In the genomic region with DNA sequence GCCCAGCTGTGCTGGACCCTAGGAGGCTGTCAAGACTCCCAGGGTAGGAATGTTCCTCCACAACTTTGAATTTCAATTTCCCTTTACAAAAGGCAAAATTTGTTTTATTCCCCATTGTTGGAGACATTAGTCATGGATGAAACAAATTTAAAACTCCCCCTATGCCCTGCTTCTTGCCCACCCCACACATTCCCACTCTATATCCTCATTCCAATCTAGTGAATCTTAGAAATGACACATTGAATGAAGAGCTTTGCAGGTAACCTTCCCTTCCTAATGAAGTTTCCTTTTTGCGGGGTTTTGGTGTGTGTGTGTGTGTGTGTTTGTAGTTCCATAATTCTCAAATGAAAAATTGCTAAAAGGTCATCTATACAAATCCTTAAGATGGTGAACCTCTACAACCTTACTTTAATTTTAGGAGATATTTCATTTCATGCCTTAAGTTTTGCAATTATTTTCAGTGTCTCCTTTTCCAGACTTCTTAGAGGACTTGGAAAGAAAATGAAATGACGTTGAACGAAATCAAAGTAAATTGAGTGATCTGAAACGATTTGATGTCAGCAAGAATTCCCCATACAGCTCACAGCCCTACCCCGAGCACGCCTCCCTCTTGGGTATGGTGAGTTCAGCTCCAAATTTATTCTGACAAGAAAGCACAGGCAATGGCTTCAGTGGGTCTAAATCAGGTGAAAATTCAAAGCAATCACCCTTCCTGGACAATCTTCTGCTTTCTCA, we compare ENCODE assay signal across 1 cellular context.
TF ChIP-seq lines count a peak whose summit lies in the region.

No MANE protein-coding gene starts in this region.

TF ChIP-seq in H1, 55 proteins besides CTCF, POLR2A, EP300 and RAD21:
- TF ChIP-seq NANOG (IDR thresholded peaks at IDR 0.05; ENCODE audit: insufficient read depth, low read depth, low read length, poor library complexity, severe bottlenecking): no peak
- TF ChIP-seq PHF8 (conservative IDR thresholded peaks at IDR 0.05; ENCODE audit: low read depth, low read length): no peak
- TF ChIP-seq FOSL1 (IDR thresholded peaks at IDR 0.05; ENCODE audit: insufficient read depth, low read depth, low read length): no peak
- no peak for TF ChIP-seq HDAC2 (IDR thresholded peaks at IDR 0.05; ENCODE audit: borderline replicate concordance in 1 of 2, low read depth in 2 of 2, low read length in 2 of 2)
- no peak for TF ChIP-seq HDAC6 (IDR thresholded peaks at IDR 0.05; ENCODE audit: low read depth, low read length)
- TF ChIP-seq MAFK (IDR thresholded peaks at IDR 0.05; ENCODE audit: low read depth, low read length): no peak
- TF ChIP-seq, protein P1, sequence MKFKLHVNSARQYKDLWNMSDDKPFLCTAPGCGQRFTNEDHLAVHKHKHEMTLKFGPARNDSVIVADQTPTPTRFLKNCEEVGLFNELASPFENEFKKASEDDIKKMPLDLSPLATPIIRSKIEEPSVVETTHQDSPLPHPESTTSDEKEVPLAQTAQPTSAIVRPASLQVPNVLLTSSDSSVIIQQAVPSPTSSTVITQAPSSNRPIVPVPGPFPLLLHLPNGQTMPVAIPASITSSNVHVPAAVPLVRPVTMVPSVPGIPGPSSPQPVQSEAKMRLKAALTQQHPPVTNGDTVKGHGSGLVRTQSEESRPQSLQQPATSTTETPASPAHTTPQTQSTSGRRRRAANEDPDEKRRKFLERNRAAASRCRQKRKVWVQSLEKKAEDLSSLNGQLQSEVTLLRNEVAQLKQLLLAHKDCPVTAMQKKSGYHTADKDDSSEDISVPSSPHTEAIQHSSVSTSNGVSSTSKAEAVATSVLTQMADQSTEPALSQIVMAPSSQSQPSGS (IDR thresholded peaks at IDR 0.05; ENCODE audit: low read length): no peak
- TF ChIP-seq SRF (IDR thresholded peaks at IDR 0.05; ENCODE audit: low read depth, low read length): no peak
- TF ChIP-seq, protein P2, sequence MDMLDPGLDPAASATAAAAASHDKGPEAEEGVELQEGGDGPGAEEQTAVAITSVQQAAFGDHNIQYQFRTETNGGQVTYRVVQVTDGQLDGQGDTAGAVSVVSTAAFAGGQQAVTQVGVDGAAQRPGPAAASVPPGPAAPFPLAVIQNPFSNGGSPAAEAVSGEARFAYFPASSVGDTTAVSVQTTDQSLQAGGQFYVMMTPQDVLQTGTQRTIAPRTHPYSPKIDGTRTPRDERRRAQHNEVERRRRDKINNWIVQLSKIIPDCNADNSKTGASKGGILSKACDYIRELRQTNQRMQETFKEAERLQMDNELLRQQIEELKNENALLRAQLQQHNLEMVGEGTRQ (IDR thresholded peaks at IDR 0.05; ENCODE audit: low read length): no peak
- no peak for TF ChIP-seq CHD7 (IDR thresholded peaks at IDR 0.05; ENCODE audit: insufficient replicate concordance, low read length)
- TF ChIP-seq SP4 (IDR thresholded peaks at IDR 0.05; ENCODE audit: low read length): no peak
- no peak for TF ChIP-seq EZH2 (IDR thresholded peaks at IDR 0.05; ENCODE audit: low read depth, low read length, severe bottlenecking)
- TF ChIP-seq KDM1A (IDR thresholded peaks at IDR 0.05; ENCODE audit: borderline replicate concordance, low read length): no peak
- no peak for TF ChIP-seq POLR2AphosphoS5 (IDR thresholded peaks at IDR 0.05; ENCODE audit: low read depth, low read length)
- no peak for TF ChIP-seq ZNF274 (IDR thresholded peaks at IDR 0.05; ENCODE audit: borderline replicate concordance, extremely low read depth, low read length)
- TF ChIP-seq RBBP5 (IDR thresholded peaks at IDR 0.05; ENCODE audit: borderline replicate concordance, low read depth, low read length): no peak
- no peak for TF ChIP-seq SAP30 (IDR thresholded peaks at IDR 0.05; ENCODE audit: insufficient read depth, insufficient replicate concordance, low read length)
- TF ChIP-seq, protein P3, sequence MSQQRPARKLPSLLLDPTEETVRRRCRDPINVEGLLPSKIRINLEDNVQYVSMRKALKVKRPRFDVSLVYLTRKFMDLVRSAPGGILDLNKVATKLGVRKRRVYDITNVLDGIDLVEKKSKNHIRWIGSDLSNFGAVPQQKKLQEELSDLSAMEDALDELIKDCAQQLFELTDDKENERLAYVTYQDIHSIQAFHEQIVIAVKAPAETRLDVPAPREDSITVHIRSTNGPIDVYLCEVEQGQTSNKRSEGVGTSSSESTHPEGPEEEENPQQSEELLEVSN (IDR thresholded peaks at IDR 0.05): no peak
TF ChIP-seq in H1: peak in this region for 0.
